8 cellular contexts compared by ENCODE assay signal in genomic region chr7:2845193-2845592, GRCh38. TPM values are rescaled to one million over a fixed set of nuclear protein-coding genes. Genes with fewer than 3 reads are reported as not detected.
DNase-seq lines count a peak whose midpoint lies in the region; ATAC-seq and TF ChIP-seq lines count a peak whose summit lies in the region.

No MANE protein-coding gene starts in this region.

- TF ChIP-seq CTCF in OCI-LY1 (IDR thresholded peaks at IDR 0.05; ENCODE audit: low read length) (no peak), osteocyte (IDR thresholded peaks at IDR 0.05) (no peak)

- 0 out of 2 replicates have a peak overlapping the region, but pooled peaks have one; percentile 64 for H2AFZ ChIP-seq in OCI-LY1 (ENCODE audit: low read length)

- no peaks in the 10 kb centered on the region for H4K20me1 ChIP-seq in OCI-LY1 (ENCODE audit: insufficient read depth, low read length)

- no peaks in the 10 kb centered on the region for H3K79me2 ChIP-seq in OCI-LY1 (ENCODE audit: insufficient read depth, low read length)

- peak overlapping the region; percentile 81 for H3K4me2 ChIP-seq in OCI-LY1 (ENCODE audit: low read length)

- no peak for DNase-seq in activated CD4-positive, alpha-beta T cell treated with anti-CD3 and anti-CD28 coated beads, Interleukin-2, amount 10 ng/mL, durations not matched to agents 24 days and 14 days
- DNase-seq in activated CD4-positive, alpha-beta T cell treated with anti-CD3 and anti-CD28 coated beads for 48 hours = no peak
- DNase-seq in effector memory CD8-positive, alpha-beta T cell = no peak
- DNase-seq in osteocyte (ENCODE audit: extremely low spot score, unreplicated experiment) (no peak), left lobe of liver (ENCODE audit: low spot score) (no peak), SKM-1 treated with dmso at 0.1 percent for 144 hours (lab: John Stamatoyannopoulos, UW; ENCODE audit: unreplicated experiment) (no peak), retina (no peak)

- intact Hi-C loops in activated CD4-positive, alpha-beta T cell treated with anti-CD3 and anti-CD28 coated beads, Interleukin-2, amount 10 ng/mL, durations not matched to agents 24 days and 14 days (cut with micrococcal nuclease) = loop anchor here (2.0 kb wide), 2 partner anchors 18 to 86 kb away; no protein-coding TSS in a partner anchor

- no peak overlapping the region for H3K27ac ChIP-seq in OCI-LY1 (ENCODE audit: low read depth, low read length, poor library complexity, severe bottlenecking)

- H3K36me3 ChIP-seq in OCI-LY1 (ENCODE audit: insufficient read depth, low read length) = no peaks in the 10 kb centered on the region; the same call in 1 of the 2 replicates

- no peak overlapping the region for H3K27ac Mint-ChIP-seq in activated CD4-positive, alpha-beta T cell treated with anti-CD3 and anti-CD28 coated beads, Interleukin-2, amount 10 ng/mL, durations not matched to agents 24 days and 14 days
- no peak overlapping the region for H3K27ac Mint-ChIP-seq in effector memory CD8-positive, alpha-beta T cell
- H3K27ac Mint-ChIP-seq in osteocyte (ENCODE audit: unreplicated experiment) = no peak overlapping the region

- H3K9me2 ChIP-seq in OCI-LY1 (ENCODE audit: low read depth, low read length) = no peaks in the 10 kb centered on the region

- ATAC-seq in effector memory CD8-positive, alpha-beta T cell (replicated peaks) = no peak
- ATAC-seq in left lobe of liver = no peak

- no peak overlapping the region for H3K9ac ChIP-seq in OCI-LY1 (ENCODE audit: low read length)

- no peaks in the 10 kb centered on the region for H3K27me3 Mint-ChIP-seq in activated CD4-positive, alpha-beta T cell treated with anti-CD3 and anti-CD28 coated beads, Interleukin-2, amount 10 ng/mL, durations not matched to agents 24 days and 14 days
- no peaks in the 10 kb centered on the region for H3K27me3 Mint-ChIP-seq in effector memory CD8-positive, alpha-beta T cell
- no peaks in the 10 kb centered on the region for H3K27me3 Mint-ChIP-seq in osteocyte (ENCODE audit: unreplicated experiment)

- peaks cover 36% of the 10 kb centered on the region for H3K4me1 Mint-ChIP-seq in activated CD4-positive, alpha-beta T cell treated with anti-CD3 and anti-CD28 coated beads, Interleukin-2, amount 10 ng/mL, durations not matched to agents 24 days and 14 days
- H3K4me1 Mint-ChIP-seq in effector memory CD8-positive, alpha-beta T cell (ENCODE audit: low read depth in 2 of 2) = peaks cover 17 to 22% of the 10 kb centered on the region in 2 donors
- peaks cover 32% of the 10 kb centered on the region for H3K4me1 Mint-ChIP-seq in osteocyte (ENCODE audit: unreplicated experiment)

- H3K9me3 ChIP-seq in OCI-LY1 (ENCODE audit: low read length) = 0 out of 2 replicates have a peak, but pooled peaks cover 3% of the 10 kb centered on the region

- peaks cover 5% of the 10 kb centered on the region for H3K27me3 ChIP-seq in OCI-LY1 (ENCODE audit: insufficient read depth, low read length)

- H3F3A ChIP-seq in OCI-LY1 (ENCODE audit: insufficient read depth, low read length) = no peaks in the 10 kb centered on the region

- peak overlapping the region; percentile 82 for H3K4me3 Mint-ChIP-seq in activated CD4-positive, alpha-beta T cell treated with anti-CD3 and anti-CD28 coated beads, Interleukin-2, amount 10 ng/mL, durations not matched to agents 24 days and 14 days
- H3K4me3 Mint-ChIP-seq in effector memory CD8-positive, alpha-beta T cell = peak overlapping the region; percentile 81 to 83
- peak overlapping the region; percentile 26 for H3K4me3 Mint-ChIP-seq in osteocyte (ENCODE audit: unreplicated experiment)

- H3K9me3 Mint-ChIP-seq in activated CD4-positive, alpha-beta T cell treated with anti-CD3 and anti-CD28 coated beads, Interleukin-2, amount 10 ng/mL, durations not matched to agents 24 days and 14 days = no peaks in the 10 kb centered on the region
- no peaks in the 10 kb centered on the region for H3K9me3 Mint-ChIP-seq in effector memory CD8-positive, alpha-beta T cell
- H3K9me3 Mint-ChIP-seq in osteocyte (ENCODE audit: unreplicated experiment) = no peaks in the 10 kb centered on the region

- H3K4me1 ChIP-seq in OCI-LY1 (ENCODE audit: insufficient read depth, low read length, severe bottlenecking) = peaks cover 13% of the 10 kb centered on the region

- H3K36me3 Mint-ChIP-seq in activated CD4-positive, alpha-beta T cell treated with anti-CD3 and anti-CD28 coated beads, Interleukin-2, amount 10 ng/mL, durations not matched to agents 24 days and 14 days (ENCODE audit: low read depth) = peaks cover 16% of the 10 kb centered on the region
- H3K36me3 Mint-ChIP-seq in effector memory CD8-positive, alpha-beta T cell (ENCODE audit: insufficient read depth) = peaks cover 12% of the 10 kb centered on the region
- peaks cover 11% of the 10 kb centered on the region for H3K36me3 Mint-ChIP-seq in osteocyte (ENCODE audit: unreplicated experiment)

- H3K4me3 ChIP-seq in OCI-LY1 (ENCODE audit: low read depth, low read length, poor library complexity, severe bottlenecking) = no peak overlapping the region

RNA-seq across cellular contexts. Expression of gene GNA12, which starts 1.1 kb away (rescaled TPM):
- total RNA-seq in activated CD4-positive, alpha-beta T cell treated with anti-CD3 and anti-CD28 coated beads, Interleukin-2, amount 10 ng/mL, durations not matched to agents 24 days and 14 days = 30.6 and 31.0 TPM in 2 replicates
- total RNA-seq in osteocyte (68.8 and 69.5 TPM in 2 replicates), left lobe of liver (16.2 TPM)

Comparison
In these comparisons a context has a peak if more than half of its experiments do, and no peak if none do; other contexts are left out.
1. H3K4me3 Mint-ChIP-seq: peak in every context shown above with its lines; median percentile 82 in activated CD4-positive, alpha-beta T cell treated with anti-CD3 and anti-CD28 coated beads, Interleukin-2, amount 10 ng/mL, durations not matched to agents 24 days and 14 days; 82 in effector memory CD8-positive, alpha-beta T cell; 26 in osteocyte.